ENCODE assay signal across 8 cellular contexts in the genomic region with DNA sequence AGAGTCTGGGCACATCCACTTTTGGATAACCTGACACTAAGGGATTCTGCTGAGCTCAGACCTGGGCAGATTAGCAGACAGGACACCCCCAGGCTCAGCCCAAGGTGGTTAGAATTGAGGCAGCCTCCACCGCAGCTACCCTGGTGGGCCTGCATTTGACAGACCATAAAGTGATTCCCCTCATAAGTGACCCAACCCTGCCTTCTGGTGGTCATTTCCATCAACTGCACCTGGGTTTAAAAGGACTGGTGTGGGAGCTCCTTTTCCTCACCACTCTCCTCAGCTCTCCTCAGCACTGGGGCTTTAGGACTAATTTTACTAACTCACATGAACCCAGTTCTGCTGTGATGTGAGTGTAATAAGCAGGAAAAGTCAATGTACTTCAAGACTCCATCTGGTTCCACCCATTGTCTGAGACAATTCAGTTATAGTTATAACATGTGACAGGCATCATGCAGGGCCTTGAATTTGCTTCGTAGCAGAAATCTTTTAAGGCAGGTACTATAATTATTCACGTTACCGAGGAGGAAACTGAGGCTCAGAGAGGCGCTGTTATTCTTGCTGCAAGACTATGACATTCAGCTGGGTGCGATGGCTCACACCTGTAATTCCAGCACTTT. TPM values are rescaled to one million over a fixed set of nuclear protein-coding genes. Genes with fewer than 3 reads are reported as not detected.
DNase-seq lines count a peak whose midpoint lies in the region; ATAC-seq and TF ChIP-seq lines count a peak whose summit lies in the region.

No MANE protein-coding gene starts in this region.

- 65 to 77% (median 66%) methylated on average over 6 of the region's 6 CpGs for WGBS in spleen, 5 donors

- no peaks in the 10 kb centered on the region for H3K36me3 ChIP-seq in GM06990 (ENCODE audit: control insufficient read depth, insufficient read depth, low read length)
- no peaks in the 10 kb centered on the region for H3K36me3 ChIP-seq in spleen

- H3K4me1 ChIP-seq in spleen, result peaks cover 0 to 21% (median 0%) of the 10 kb centered on the region in 6 donors

- TF ChIP-seq CTCF in GM06990 (IDR thresholded peaks at IDR 0.05; ENCODE audit: insufficient read depth, low read length, poor library complexity, severe bottlenecking) (peak; percentile 83), spleen (IDR thresholded peaks at IDR 0.05 in 8 of 11, conservative IDR thresholded peaks at IDR 0.05 in 3 of 11) (peak in 10 of 11 experiments; percentile 15 to 73 (median 67))

- TF ChIP-seq POLR2A in spleen (IDR thresholded peaks at IDR 0.05), result no peak

- DNase-seq in AG08395 (ENCODE audit: low spot score) (peak; percentile 76), GM06990 (ENCODE audit: extremely low read depth, insufficient read length) (no peak), NCI-H1092 (lab: John Stamatoyannopoulos, UW) (peak; percentile 20), amniotic epithelial cell (ENCODE audit: low read depth) (peak; percentile 45), hepatic stellate cell (ENCODE audit: low spot score) (peak; percentile 56), spleen (no peak), KG1 (lab: John Stamatoyannopoulos, UW) (no peak)

- H3K4me3 ChIP-seq in GM06990 (replicated peaks; ENCODE audit: low read depth, low read length) (no peak overlapping the region), spleen (no peak overlapping the region)

- no peak overlapping the region for H3K27ac ChIP-seq in spleen

- H3K9me3 ChIP-seq in spleen, result no peaks in the 10 kb centered on the region

- ATAC-seq in HG03378 (IDR thresholded peaks at IDR 0.05; ENCODE audit: unreplicated experiment), result no peak

- H3K27me3 ChIP-seq in GM06990 (replicated peaks; ENCODE audit: control insufficient read depth, insufficient read depth, low read length) (no peaks in the 10 kb centered on the region), spleen (replicated peaks in 1 of 7) (peaks cover 0 to 5% (median 0%) of the 10 kb centered on the region in 7 donors)

- intact Hi-C loops in spleen (cut with DNase I; ENCODE audit: low total_unique reads), result loop anchor here (2.0 to 10.0 kb wide), 3 partner anchors 287 to 690 kb away; no protein-coding TSS in a partner anchor

RNA-seq across cellular contexts. Expression of gene MYH3, which starts 42.5 kb away (rescaled TPM):
- total RNA-seq in spleen, result 1 to 10 TPM; 2.2 to 6.0 (median 3.1) TPM
- 1 to 10 TPM; 4.9 to 9.0 (median 8.0) TPM for polyA plus RNA-seq in spleen

Comparison
In these comparisons a context has a peak if more than half of its experiments do, and no peak if none do; other contexts are left out.
1. DNase-seq: peak in AG08395 (single experiment), NCI-H1092 (single experiment), amniotic epithelial cell (single experiment) and hepatic stellate cell (single experiment); none in GM06990 (single experiment), spleen (single experiment) and KG1 (single experiment).